Comparison of ENCODE assay signal across 23 cellular contexts in genomic region chr3:72372161-72372560, GRCh38.
A peak's percentile ranks its signal among the peaks of the same experiment; 100 is the strongest.
DNase-seq lines count a peak whose midpoint lies in the region; ATAC-seq and TF ChIP-seq lines count a peak whose summit lies in the region.
"Had no signal": no experiment of that assay in that cellular context is flagged by ENCODE, and none has a peak within 500 bp of the region (broad histone marks: within the 10 kb centered on the region; RNA-seq: fewer than 3 reads in every experiment).

No MANE protein-coding gene starts in this region.

- H3K4me1 ChIP-seq in Loucy (ENCODE audit: insufficient read depth, low read length, poor library complexity, severe bottlenecking): peaks cover 56% of the 10 kb centered on the region
- H3K4me1 ChIP-seq: HAP-1 had no signal

- H3K27me3 ChIP-seq in Loucy (ENCODE audit: insufficient read depth, low read length, poor library complexity, severe bottlenecking) (no peaks in the 10 kb centered on the region), dorsolateral prefrontal cortex (no peaks in the 10 kb centered on the region), brain microvascular endothelial cell (replicated peaks) (no peaks in the 10 kb centered on the region)

- H3K27me3 Mint-ChIP-seq in activated CD4-positive, alpha-beta memory T cell treated with anti-CD3 and anti-CD28 coated beads for 36 hours: no peaks in the 10 kb centered on the region
- H3K27me3 Mint-ChIP-seq: T-cell had no signal

- intact Hi-C loops in dorsolateral prefrontal cortex (cut with DNase I): loop anchor here in 1 of 2 donors (5.0 to 10.0 kb wide), 2 partner anchors 35 to 417 kb away; no protein-coding TSS in a partner anchor
- intact Hi-C loops in activated CD4-positive, alpha-beta memory T cell treated with anti-CD3 and anti-CD28 coated beads for 36 hours (cut with micrococcal nuclease): loop anchor here (10.0 kb wide), 1 partner anchor 387 kb away; no protein-coding TSS in a partner anchor

- H3K36me3 Mint-ChIP-seq in activated CD4-positive, alpha-beta memory T cell treated with anti-CD3 and anti-CD28 coated beads for 36 hours: peaks cover 11% of the 10 kb centered on the region

- peaks cover 40% of the 10 kb centered on the region for H3K4me1 Mint-ChIP-seq in activated CD4-positive, alpha-beta memory T cell treated with anti-CD3 and anti-CD28 coated beads for 36 hours (ENCODE audit: low read depth)

- TF ChIP-seq CTCF in Loucy (conservative IDR thresholded peaks at IDR 0.05; ENCODE audit: low read length) (no peak), dorsolateral prefrontal cortex (IDR thresholded peaks at IDR 0.05 in 54 of 56, conservative IDR thresholded peaks at IDR 0.05 in 2 of 56; ENCODE audit: low read depth in 1 of 56, partially characterized antibody in 56 of 56) (no peak), brain microvascular endothelial cell (IDR thresholded peaks at IDR 0.05; ENCODE audit: low read depth, low read length, missing control alignments) (no peak)

- no peaks in the 10 kb centered on the region for H3K9me3 ChIP-seq in Loucy (ENCODE audit: insufficient read depth, low read depth, low read length)
- H3K9me3 ChIP-seq: HAP-1 had no signal

- H3K4me2 ChIP-seq in Loucy (ENCODE audit: low read depth, low read length, poor library complexity, severe bottlenecking): peak overlapping the region; percentile 21
- H3K4me2 ChIP-seq: KMS-11 had no signal

- in situ Hi-C loops in brain microvascular endothelial cell (cut with HindIII; ENCODE audit: low pct_ligation_motif_present, low sequenced_read_pairs): no loop called here

- peaks cover 28% of the 10 kb centered on the region; the same call in 1 of the 2 replicates for H3K79me2 ChIP-seq in Loucy (ENCODE audit: insufficient read depth, low read length)

- H3K36me3 ChIP-seq in Loucy (ENCODE audit: insufficient read depth, low read length) (peaks cover 16% of the 10 kb centered on the region; the same call in 1 of the 2 replicates), brain microvascular endothelial cell (replicated peaks) (no peaks in the 10 kb centered on the region)

- ATAC-seq in GM21717 (IDR thresholded peaks at IDR 0.05; ENCODE audit: unreplicated experiment): no peak
- ATAC-seq: Panc1, T-cell had no signal

- DNase-seq in dorsolateral prefrontal cortex (no peak), islet precursor cell (peak; percentile 61), NCI-H526 (lab: John Stamatoyannopoulos, UW) (no peak), brain microvascular endothelial cell (no peak)
- no peak for DNase-seq in activated CD4-positive, alpha-beta memory T cell treated with anti-CD3 and anti-CD28 coated beads for 36 hours
- DNase-seq: ACHN, DMS153, GM23248, IMR-90, NCI-H1092, NCI-H1417 treated with DMSO at 0.1 percent for 48 hours, NCI-H1694 treated with DMSO at 0.1 percent for 48 hours, NCI-H2081, NCI-H2227 treated with DMSO at 0.1 percent for 48 hours, NCI-H69, SHP77, T-cell had no signal

- H4K20me1 ChIP-seq in Loucy (ENCODE audit: insufficient read depth, low read length, poor library complexity, severe bottlenecking): no peaks in the 10 kb centered on the region

- CTCF ChIA-PET in activated CD4-positive, alpha-beta memory T cell treated with anti-CD3 and anti-CD28 coated beads for 36 hours (lab: Charles Lee): no interaction called here

- no peak overlapping the region for H2AFZ ChIP-seq in Loucy (ENCODE audit: low read length)
- H2AFZ ChIP-seq: GM23248 had no signal

- no peaks in the 10 kb centered on the region for H3K9me3 Mint-ChIP-seq in activated CD4-positive, alpha-beta memory T cell treated with anti-CD3 and anti-CD28 coated beads for 36 hours
- H3K9me3 Mint-ChIP-seq: T-cell had no signal

- H3K4me3 Mint-ChIP-seq in activated CD4-positive, alpha-beta memory T cell treated with anti-CD3 and anti-CD28 coated beads for 36 hours: no peak overlapping the region
- H3K4me3 Mint-ChIP-seq: T-cell had no signal

- H3K9ac ChIP-seq in Loucy (ENCODE audit: low read depth, low read length, poor library complexity, severe bottlenecking): peak overlapping the region; percentile 6
- H3K9ac ChIP-seq: GM23248, KMS-11 had no signal

- no peak overlapping the region for H3K4me3 ChIP-seq in Loucy (ENCODE audit: low read length, poor library complexity, severe bottlenecking)
- no peak overlapping the region for H3K4me3 ChIP-seq in dorsolateral prefrontal cortex
- no peak overlapping the region for H3K4me3 ChIP-seq in brain microvascular endothelial cell (ENCODE audit: low read depth, low read length)
- H3K4me3 ChIP-seq: GM23248, HAP-1 had no signal

- H3K27ac ChIP-seq in dorsolateral prefrontal cortex (peak overlapping the region in 32 of 59 donors; percentile 0 to 99 (median 70)), brain microvascular endothelial cell (no peak overlapping the region)
- H3K27ac ChIP-seq: GM23248, KMS-11, RWPE1 had no signal

- H3F3A ChIP-seq in Loucy (ENCODE audit: low read depth): peaks cover 8% of the 10 kb centered on the region; the same call in 1 of the 2 replicates

- POLR2A ChIA-PET in activated CD4-positive, alpha-beta memory T cell treated with anti-CD3 and anti-CD28 coated beads for 36 hours (lab: Charles Lee): no interaction called here

- no peaks in the 10 kb centered on the region for H3K9me2 ChIP-seq in Loucy (replicated peaks; ENCODE audit: low read depth, low read length)

- H3K27ac Mint-ChIP-seq in activated CD4-positive, alpha-beta memory T cell treated with anti-CD3 and anti-CD28 coated beads for 36 hours: no peak overlapping the region
